16 cellular contexts compared by ENCODE assay signal in the genomic region with DNA sequence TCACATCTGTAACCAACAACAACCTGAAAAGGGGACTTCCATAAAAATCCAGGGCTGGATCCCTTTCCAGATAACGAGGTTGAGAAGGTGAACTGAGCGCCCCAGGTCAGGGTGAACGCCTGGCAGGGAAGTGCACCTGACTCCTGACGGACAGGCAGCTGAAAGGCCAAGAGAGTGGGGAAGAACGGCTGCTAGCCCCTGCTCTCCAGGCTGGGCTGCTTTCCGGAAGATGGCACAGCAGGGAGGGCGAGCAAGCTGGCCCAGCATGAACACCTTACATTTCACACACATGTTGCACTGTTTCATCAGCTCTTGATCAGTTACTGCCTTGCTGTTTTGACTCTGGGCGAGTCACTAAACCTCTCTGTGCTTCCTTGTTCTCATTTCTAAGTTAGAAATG.
"Had no signal": no experiment of that assay in that cellular context is flagged by ENCODE, and none has a peak within 500 bp of the region (broad histone marks: within the 10 kb centered on the region; RNA-seq: fewer than 3 reads in every experiment).

No MANE protein-coding gene starts in this region.

- H3K4me3 ChIP-seq: dorsolateral prefrontal cortex, heart left ventricle, mucosa of descending colon, ovary, smooth muscle cell had no signal

- H3K27ac Mint-ChIP-seq: progenitor cell of endocrine pancreas had no signal

- H3K27ac ChIP-seq: dorsolateral prefrontal cortex, heart left ventricle, ovary had no signal

- DNase-seq: cortex of kidney; effector CD8-positive, alpha-beta T cell; hippocampal formation; mammary epithelial cell; mucosa of descending colon; naive thymus-derived CD8-positive, alpha-beta T cell; right cardiac atrium; stimulated activated CD4-positive, alpha-beta T cell treated with anti-CD3 and anti-CD28 coated beads, Interleukin-2, amount 100 ng/mL, for 48 hours; stimulated activated naive CD4-positive, alpha-beta T cell treated with Interleukin-2 at 50 U/mL for 16 hours; trophoblast cell had no signal

- H3K36me3 Mint-ChIP-seq: naive thymus-derived CD8-positive, alpha-beta T cell had no signal

- H3K4me3 Mint-ChIP-seq: naive thymus-derived CD8-positive, alpha-beta T cell had no signal

- H3K27me3 ChIP-seq: ovary had no signal

- H3K9me3 ChIP-seq: heart left ventricle, mucosa of descending colon, ovary had no signal

- ATAC-seq: esophagus mucosa; heart left ventricle; mucosa of descending colon; naive thymus-derived CD8-positive, alpha-beta T cell; right cardiac atrium had no signal

- H3K36me3 ChIP-seq: heart left ventricle, ovary had no signal

- H3K9me3 Mint-ChIP-seq: naive thymus-derived CD8-positive, alpha-beta T cell had no signal
